ENCODE assay signal across 24 cellular contexts in genomic region chr3:58996730-58997129, GRCh38. TPM values are rescaled to one million over a fixed set of nuclear protein-coding genes. Genes with fewer than 3 reads are reported as not detected.
"Had no signal": no experiment of that assay in that cellular context is flagged by ENCODE, and none has a peak within 500 bp of the region (broad histone marks: within the 10 kb centered on the region; RNA-seq: fewer than 3 reads in every experiment).

No MANE protein-coding gene starts in this region.

- H3K9ac ChIP-seq: neural progenitor cell had no signal

- H3K27me3 ChIP-seq: gastrocnemius medialis, heart right ventricle, neural progenitor cell, pancreas, spleen, tibial artery, upper lobe of left lung, uterus had no signal

- H3K27ac ChIP-seq: coronary artery, gastrocnemius medialis, heart right ventricle, neural progenitor cell, pancreas, spleen, tibial artery, upper lobe of left lung, uterus had no signal

- DNase-seq: effector CD4-positive, alpha-beta T cell; gastrocnemius medialis; heart right ventricle; hypothalamus; islet precursor cell; midbrain; nucleus accumbens; pancreas; right cardiac atrium; spleen; stimulated activated CD4-positive, alpha-beta T cell treated with anti-CD3 and anti-CD28 coated beads, Interleukin-15, amount 100 ng/mL, for 24 hours; stimulated activated CD4-positive, alpha-beta T cell treated with anti-CD3 and anti-CD28 coated beads, Interleukin-1b, Interleukin-23, amount 100 ng/mL, for 48 hours; stimulated activated CD4-positive, alpha-beta T cell treated with anti-CD3 and anti-CD28 coated beads, Interleukin-4, amount 100 ng/mL, for 24 hours; tibial artery; uterus had no signal

- H3K4me1 Mint-ChIP-seq: neural progenitor cell had no signal

- H2AFZ ChIP-seq: neural progenitor cell had no signal

- H3K4me3 Mint-ChIP-seq: natural killer cell treated with Interleukin-12 subunit alpha and Interleukin-12 subunit beta and Interleukin-15 and Interleukin-18, amount 100 ng/mL, for 72 hours; neural progenitor cell; stimulated activated memory B cell treated with anti-CD40 and anti-IgM and Interleukin-4, amounts not matched to agents 10 μg/mL and 1 μg/mL and 100 μg/mL, for 72 hours; stimulated activated naive CD8-positive, alpha-beta T cell treated with anti-CD3 and anti-CD28 coated beads, Interleukin-15, Interleukin-2, amounts not matched to agents 100 ng/mL and 50 ng/mL, for 24 hours had no signal

- H3K27ac Mint-ChIP-seq: natural killer cell treated with Interleukin-12 subunit alpha and Interleukin-12 subunit beta and Interleukin-15 and Interleukin-18, amount 100 ng/mL, for 72 hours; neural progenitor cell; progenitor cell of endocrine pancreas; stimulated activated memory B cell treated with anti-CD40 and anti-IgM and Interleukin-4, amounts not matched to agents 10 μg/mL and 1 μg/mL and 100 μg/mL, for 72 hours; stimulated activated naive CD8-positive, alpha-beta T cell treated with anti-CD3 and anti-CD28 coated beads, Interleukin-15, Interleukin-2, amounts not matched to agents 100 ng/mL and 50 ng/mL, for 24 hours had no signal

- H3K27me3 Mint-ChIP-seq: progenitor cell of endocrine pancreas; stimulated activated memory B cell treated with anti-CD40 and anti-IgM and Interleukin-4, amounts not matched to agents 10 μg/mL and 1 μg/mL and 100 μg/mL, for 72 hours had no signal

- H3K36me3 ChIP-seq: gastrocnemius medialis, heart right ventricle, neural progenitor cell, pancreas, spleen, tibial artery, upper lobe of left lung, uterus had no signal

- H3K4me3 ChIP-seq: coronary artery, gastrocnemius medialis, heart right ventricle, neural progenitor cell, pancreas, spleen, tibial artery, upper lobe of left lung, uterus had no signal

- ATAC-seq: esophagus mucosa; gastrocnemius medialis; heart right ventricle; left lobe of liver; natural killer cell treated with Interleukin-12 subunit alpha and Interleukin-12 subunit beta and Interleukin-15 and Interleukin-18, amount 100 ng/mL, for 72 hours; pancreas; stimulated activated memory B cell treated with anti-CD40 and anti-IgM and Interleukin-4, amounts not matched to agents 10 μg/mL and 1 μg/mL and 100 μg/mL, for 72 hours had no signal

- H3K4me1 ChIP-seq: gastrocnemius medialis, heart right ventricle, pancreas, tibial artery, upper lobe of left lung, uterus had no signal

- H3K36me3 Mint-ChIP-seq: natural killer cell treated with Interleukin-12 subunit alpha and Interleukin-12 subunit beta and Interleukin-15 and Interleukin-18, amount 100 ng/mL, for 72 hours; neural progenitor cell; stimulated activated memory B cell treated with anti-CD40 and anti-IgM and Interleukin-4, amounts not matched to agents 10 μg/mL and 1 μg/mL and 100 μg/mL, for 72 hours had no signal

- H3K4me2 ChIP-seq: neural progenitor cell had no signal

- H3K9me3 ChIP-seq: gastrocnemius medialis, heart right ventricle, pancreas, spleen, tibial artery, upper lobe of left lung, uterus had no signal

- H3K9me3 Mint-ChIP-seq: natural killer cell treated with Interleukin-12 subunit alpha and Interleukin-12 subunit beta and Interleukin-15 and Interleukin-18, amount 100 ng/mL, for 72 hours; neural progenitor cell; stimulated activated memory B cell treated with anti-CD40 and anti-IgM and Interleukin-4, amounts not matched to agents 10 μg/mL and 1 μg/mL and 100 μg/mL, for 72 hours; stimulated activated naive CD8-positive, alpha-beta T cell treated with anti-CD3 and anti-CD28 coated beads, Interleukin-15, Interleukin-2, amounts not matched to agents 100 ng/mL and 50 ng/mL, for 24 hours had no signal

RNA-seq across cellular contexts. Expression of gene CFAP20DC, which starts 53.1 kb away (rescaled TPM):
- total RNA-seq: gastrocnemius medialis had no signal
